ENCODE assay signal across 8 cellular contexts in genomic region chr1:148952253-148952937, GRCh38.
DNase-seq lines count a peak whose midpoint lies in the region; FAIRE-seq and TF ChIP-seq lines count a peak whose summit lies in the region.
"Not testable (repeated sequence)": the region's sequence is repeated elsewhere in the genome, so short reads cannot be mapped to it uniquely, and the experiment has no call there.

No MANE protein-coding gene starts in this region.

- POLR2A ChIA-PET in activated CD4-positive, alpha-beta memory T cell treated with anti-CD3 and anti-CD28 coated beads for 36 hours (lab: Charles Lee): not testable (repeated sequence)

- not testable (repeated sequence) for H3K9me3 Mint-ChIP-seq in IgD-negative memory B cell; activated CD4-positive, alpha-beta memory T cell treated with anti-CD3 and anti-CD28 coated beads for 36 hours

- not testable (repeated sequence) for H3K9ac ChIP-seq in iPS-18a (ENCODE audit: low read length); rectal smooth muscle tissue (ENCODE audit: low read length)
- H3K9ac ChIP-seq in subcutaneous abdominal adipose tissue (ENCODE audit: low read length in 5 of 5): peak overlapping the region in 1 of 5 donors; percentile 52

- H3K27ac ChIP-seq in iPS-18a (ENCODE audit: low read length): not testable (repeated sequence)
- H3K27ac ChIP-seq in rectal smooth muscle tissue (ENCODE audit: low read depth, low read length) (peak overlapping the region; percentile 40), subcutaneous abdominal adipose tissue (ENCODE audit: low read depth, low read length) (peak overlapping the region; percentile 74)

- peak; percentile 77 for FAIRE-seq in GM18507 (lab: Jason Lieb, UNC)
- not testable (repeated sequence) for FAIRE-seq in bronchial epithelial cell (lab: Jason Lieb, UNC)

- not testable (repeated sequence) for H3K27me3 ChIP-seq in bronchial epithelial cell (ENCODE audit: control insufficient read depth, insufficient read depth, low read length); iPS-18a (ENCODE audit: control insufficient read depth, insufficient read depth, low read length); rectal smooth muscle tissue (ENCODE audit: control insufficient read depth, insufficient read depth, low read length); subcutaneous abdominal adipose tissue (ENCODE audit: control insufficient read depth in 5 of 5, insufficient read depth in 4 of 5, low read length in 5 of 5)

- not testable (repeated sequence) for H3K9me3 ChIP-seq in iPS-18a (ENCODE audit: control insufficient read depth, low read depth, low read length); subcutaneous abdominal adipose tissue (ENCODE audit: control insufficient read depth in 5 of 5, low read length in 5 of 5)

- intact Hi-C loops in activated CD4-positive, alpha-beta memory T cell treated with anti-CD3 and anti-CD28 coated beads for 36 hours (cut with micrococcal nuclease): not testable (repeated sequence)

- not testable (repeated sequence) for H3K4me1 ChIP-seq in iPS-18a (ENCODE audit: control insufficient read depth, low read depth, low read length); rectal smooth muscle tissue (ENCODE audit: control insufficient read depth, insufficient read depth, low read length); subcutaneous abdominal adipose tissue (ENCODE audit: control insufficient read depth in 5 of 5, insufficient read depth in 5 of 5, low read length in 5 of 5)

- not testable (repeated sequence) for TF ChIP-seq CTCF in HFF-Myc (IDR thresholded peaks at IDR 0.05; ENCODE audit: low read depth, low read length, missing control alignments); bronchial epithelial cell (IDR thresholded peaks at IDR 0.05; ENCODE audit: insufficient read depth, low read length, severe bottlenecking)

- CTCF ChIA-PET in activated CD4-positive, alpha-beta memory T cell treated with anti-CD3 and anti-CD28 coated beads for 36 hours (lab: Charles Lee): not testable (repeated sequence)

- H3K27me3 Mint-ChIP-seq in IgD-negative memory B cell; activated CD4-positive, alpha-beta memory T cell treated with anti-CD3 and anti-CD28 coated beads for 36 hours: not testable (repeated sequence)

- peak overlapping the region; percentile 54 for H3K4me3 ChIP-seq in HFF-Myc (replicated peaks; ENCODE audit: low read depth, low read length)
- H3K4me3 ChIP-seq in bronchial epithelial cell (ENCODE audit: low read depth, low read length): peak overlapping the region; percentile 44
- peak overlapping the region; percentile 59 for H3K4me3 ChIP-seq in iPS-18a (ENCODE audit: low read length)
- peak overlapping the region; percentile 70 for H3K4me3 ChIP-seq in rectal smooth muscle tissue (ENCODE audit: low read length)
- H3K4me3 ChIP-seq in subcutaneous abdominal adipose tissue (ENCODE audit: low read depth in 1 of 5, low read length in 5 of 5): peak overlapping the region; percentile 60 to 79 (median 69)

- peak overlapping the region; percentile 86 to 96 (median 94) for H3K4me3 Mint-ChIP-seq in IgD-negative memory B cell
- H3K4me3 Mint-ChIP-seq in activated CD4-positive, alpha-beta memory T cell treated with anti-CD3 and anti-CD28 coated beads for 36 hours: peak overlapping the region; percentile 82

- peak overlapping the region in 2 of 3 donors; percentile 87 to 89 for H3K27ac Mint-ChIP-seq in IgD-negative memory B cell
- H3K27ac Mint-ChIP-seq in activated CD4-positive, alpha-beta memory T cell treated with anti-CD3 and anti-CD28 coated beads for 36 hours: not testable (repeated sequence)

- H3K36me3 Mint-ChIP-seq in IgD-negative memory B cell; activated CD4-positive, alpha-beta memory T cell treated with anti-CD3 and anti-CD28 coated beads for 36 hours: not testable (repeated sequence)

- H3K4me1 Mint-ChIP-seq in IgD-negative memory B cell: peaks cover 6 to 11% (median 11%) of the 10 kb centered on the region in 3 donors
- H3K4me1 Mint-ChIP-seq in activated CD4-positive, alpha-beta memory T cell treated with anti-CD3 and anti-CD28 coated beads for 36 hours (ENCODE audit: low read depth): peaks cover 11% of the 10 kb centered on the region

- not testable (repeated sequence) for H3K36me3 ChIP-seq in bronchial epithelial cell (ENCODE audit: control insufficient read depth, insufficient read depth, low read length); iPS-18a (ENCODE audit: control insufficient read depth, low read depth, low read length); rectal smooth muscle tissue (ENCODE audit: control insufficient read depth, insufficient read depth, low read length); subcutaneous abdominal adipose tissue (ENCODE audit: control insufficient read depth in 5 of 5, insufficient read depth in 5 of 5, low read length in 5 of 5)

- DNase-seq in GM18507 (ENCODE audit: extremely low spot score, insufficient read length, low read depth); HFF-Myc (ENCODE audit: extremely low read depth, low read depth); bronchial epithelial cell (ENCODE audit: low read depth): not testable (repeated sequence)
- DNase-seq in activated CD4-positive, alpha-beta memory T cell treated with anti-CD3 and anti-CD28 coated beads for 36 hours: peak; percentile 81
